16 cellular contexts compared by ENCODE assay signal in the genomic region with DNA sequence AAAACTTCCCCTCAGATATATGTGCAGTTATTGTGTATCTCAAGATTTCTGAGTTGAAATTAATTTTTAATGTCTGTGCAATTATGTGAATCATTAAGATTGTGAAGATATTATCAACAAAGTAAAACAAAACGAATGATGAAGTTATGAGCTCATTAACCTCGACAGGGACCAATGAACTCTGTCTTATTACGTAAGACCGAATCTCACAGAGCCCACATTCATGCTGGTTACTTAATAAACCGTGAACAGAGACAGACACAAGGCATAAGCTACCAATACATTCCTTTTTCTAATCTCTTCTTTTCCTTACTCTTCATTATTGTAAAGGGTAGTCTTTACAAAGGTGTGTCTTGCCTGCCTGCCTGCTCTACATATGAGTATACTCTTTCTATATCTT.
DNase-seq lines count a peak whose midpoint lies in the region; ATAC-seq, FAIRE-seq and TF ChIP-seq lines count a peak whose summit lies in the region.
"Had no signal": no experiment of that assay in that cellular context is flagged by ENCODE, and none has a peak within 500 bp of the region (broad histone marks: within the 10 kb centered on the region; RNA-seq: fewer than 3 reads in every experiment).

No MANE protein-coding gene starts in this region.

- no peak overlapping the region for H3K4me3 ChIP-seq in BLaER1 treated with 17β-estradiol and CSF1 and Interleukin-3, amounts not matched to agents 10 nM and 100 nM
- no peak overlapping the region for H3K4me3 ChIP-seq in HepG2 (replicated peaks in 1 of 3; ENCODE audit: insufficient read depth in 1 of 3, low read depth in 2 of 3, low read length in 3 of 3)
- H3K4me3 ChIP-seq: GM23248, HAP-1 had no signal

- no peak for FAIRE-seq in HepG2 (lab: Jason Lieb, UNC)
- FAIRE-seq: GM12891 had no signal

- no peak for ATAC-seq in activated B cell treated with CpG ODN at 0.5 μM for 24 hours (ENCODE audit: low read depth)
- no peak for ATAC-seq in HepG2
- ATAC-seq in stimulated activated memory B cell treated with anti-CD40 and anti-IgM and Interleukin-4, amounts not matched to agents 10 μg/mL and 1 μg/mL and 100 μg/mL, for 72 hours = no peak
- ATAC-seq: Panc1 had no signal

- TF ChIP-seq EP300 in HepG2 (IDR thresholded peaks at IDR 0.05; ENCODE audit: low read depth in 2 of 2, low read length in 2 of 2) (no peak), HepG2 (CRISPR knock-in tag; IDR thresholded peaks at IDR 0.05; ENCODE audit: borderline replicate concordance) (no peak)

- CTCF ChIA-PET in activated B cell treated with CpG ODN at 0.5 μM for 24 hours (lab: Charles Lee) (no interaction called here), HepG2 (lab: Yijun Ruan, JAX; ENCODE audit: low intra/inter-chr PET ratio, low total read pairs) (no interaction called here)

- H3K4me3 Mint-ChIP-seq in activated B cell treated with CpG ODN at 0.5 μM for 24 hours = peak overlapping the region; percentile 11
- H3K4me3 Mint-ChIP-seq in stimulated activated memory B cell treated with anti-CD40 and anti-IgM and Interleukin-4, amounts not matched to agents 10 μg/mL and 1 μg/mL and 100 μg/mL, for 72 hours = no peak overlapping the region
- no peak overlapping the region for H3K4me3 Mint-ChIP-seq in mesothelial cell of epicardium
- H3K4me3 Mint-ChIP-seq: CD8-positive, alpha-beta memory T cell had no signal

- DNase-seq in activated B cell treated with CpG ODN at 0.5 μM for 24 hours (no peak), HepG2 (ENCODE audit: low spot score) (no peak), NCI-H2081 (lab: John Stamatoyannopoulos, UW) (no peak), SIG-M5 (lab: John Stamatoyannopoulos, UW) (no peak), mesothelial cell of epicardium (ENCODE audit: low spot score in 2 of 2, unreplicated experiment in 2 of 2) (no peak)
- DNase-seq: BE2C; CD8-positive, alpha-beta memory T cell; GM23248; KG1; NCI-H1105 treated with DMSO at 0.1 percent for 48 hours; NCI-H1694 had no signal

- peak overlapping the region in 6 of 11 experiments; percentile 67 to 98 (median 90); a peak in 11 of 22 replicates for H3K27ac ChIP-seq in BLaER1 treated with 17β-estradiol and CSF1 and Interleukin-3, amounts not matched to agents 10 nM and 100 nM
- H3K27ac ChIP-seq in HepG2 (ENCODE audit: extremely low read length, insufficient read depth, low read length) = no peak overlapping the region
- H3K27ac ChIP-seq: GM23248 had no signal

- no peak for TF ChIP-seq CTCF in activated B cell treated with CpG ODN at 0.5 μM for 24 hours (IDR thresholded peaks at IDR 0.05)
- no peak for TF ChIP-seq CTCF in HepG2 (CRISPR knock-in tag; IDR thresholded peaks at IDR 0.05)
- TF ChIP-seq CTCF in mesothelial cell of epicardium (IDR thresholded peaks at IDR 0.05; ENCODE audit: unreplicated experiment) = no peak

- H3K4me1 Mint-ChIP-seq in activated B cell treated with CpG ODN at 0.5 μM for 24 hours = peaks cover 54% of the 10 kb centered on the region
- H3K4me1 Mint-ChIP-seq in stimulated activated memory B cell treated with anti-CD40 and anti-IgM and Interleukin-4, amounts not matched to agents 10 μg/mL and 1 μg/mL and 100 μg/mL, for 72 hours = peaks cover 38% of the 10 kb centered on the region
- peaks cover 15% of the 10 kb centered on the region for H3K4me1 Mint-ChIP-seq in mesothelial cell of epicardium
- H3K4me1 Mint-ChIP-seq: CD8-positive, alpha-beta memory T cell had no signal

- no peaks in the 10 kb centered on the region for H3K79me2 ChIP-seq in HepG2 (ENCODE audit: insufficient read depth, low read length)

- no TSS peak for BruUV-seq in HepG2 (replicated peaks; lab: Mats Ljungman, UMichigan)

- no peaks in the 10 kb centered on the region for H3K36me3 Mint-ChIP-seq in activated B cell treated with CpG ODN at 0.5 μM for 24 hours (ENCODE audit: low read depth)
- no peaks in the 10 kb centered on the region for H3K36me3 Mint-ChIP-seq in stimulated activated memory B cell treated with anti-CD40 and anti-IgM and Interleukin-4, amounts not matched to agents 10 μg/mL and 1 μg/mL and 100 μg/mL, for 72 hours
- H3K36me3 Mint-ChIP-seq in mesothelial cell of epicardium = no peaks in the 10 kb centered on the region
- H3K36me3 Mint-ChIP-seq: CD8-positive, alpha-beta memory T cell had no signal

- H3K9ac ChIP-seq in BLaER1 treated with 17β-estradiol and CSF1 and Interleukin-3, amounts not matched to agents 10 nM and 100 nM = peak overlapping the region in 1 of 11 experiments; percentile 89; a peak in 2 of 22 replicates
- no peak overlapping the region for H3K9ac ChIP-seq in HepG2 (ENCODE audit: insufficient read depth, low read depth, low read length)
- H3K9ac ChIP-seq: GM23248 had no signal

- H3K4me2 ChIP-seq in BLaER1 treated with 17β-estradiol and CSF1 and Interleukin-3, amounts not matched to agents 10 nM and 100 nM = peak overlapping the region in 9 of 11 experiments; percentile 5 to 95 (median 89); a peak in 16 of 22 replicates
- no peak overlapping the region for H3K4me2 ChIP-seq in HepG2 (ENCODE audit: low read depth, low read length)

- intact Hi-C loops in activated B cell treated with CpG ODN at 0.5 μM for 24 hours (cut with micrococcal nuclease) (loop anchor here (5.0 kb wide), 1 partner anchor 40 kb away; no protein-coding TSS in a partner anchor), HepG2 (cut with micrococcal nuclease; ENCODE audit: unreplicated experiment) (no loop called here)

- H4K20me1 ChIP-seq in BLaER1 treated with 17β-estradiol and CSF1 and Interleukin-3, amounts not matched to agents 10 nM and 100 nM = no peaks in the 10 kb centered on the region
- no peaks in the 10 kb centered on the region for H4K20me1 ChIP-seq in HepG2 (ENCODE audit: insufficient read depth, low read length)

- POLR2A ChIA-PET in activated B cell treated with CpG ODN at 0.5 μM for 24 hours (lab: Charles Lee) (no interaction called here), HepG2 (lab: Yijun Ruan, JAX) (no interaction called here)

- WGBS in HepG2 (ENCODE audit: low lambda C conversion rate) = 2% methylated on average over 5 of the region's 5 CpGs

- in situ Hi-C loops in HepG2 (cut with HindIII; ENCODE audit: extremely low pct_ligation_motif_present, low pct_unique_long_range_greater_than_20kb) = no loop called here

- H3K36me3 ChIP-seq in BLaER1 treated with 17β-estradiol and CSF1 and Interleukin-3, amounts not matched to agents 10 nM and 100 nM = no peaks in the 10 kb centered on the region
- no peaks in the 10 kb centered on the region for H3K36me3 ChIP-seq in HepG2 (replicated peaks in 1 of 2; ENCODE audit: control insufficient read depth in 1 of 2, insufficient read depth in 2 of 2, low read length in 2 of 2)
- H3K36me3 ChIP-seq: BE2C, HAP-1 had no signal

- no peak for TF ChIP-seq POLR2A in HepG2 (IDR thresholded peaks at IDR 0.05; ENCODE audit: insufficient read depth in 1 of 2, low read depth in 2 of 2, low read length in 2 of 2)

- no peaks in the 10 kb centered on the region for H3K27me3 Mint-ChIP-seq in activated B cell treated with CpG ODN at 0.5 μM for 24 hours
- H3K27me3 Mint-ChIP-seq in stimulated activated memory B cell treated with anti-CD40 and anti-IgM and Interleukin-4, amounts not matched to agents 10 μg/mL and 1 μg/mL and 100 μg/mL, for 72 hours = no peaks in the 10 kb centered on the region
- no peaks in the 10 kb centered on the region for H3K27me3 Mint-ChIP-seq in mesothelial cell of epicardium (ENCODE audit: low read depth)
- H3K27me3 Mint-ChIP-seq: CD8-positive, alpha-beta memory T cell had no signal

- H2AFZ ChIP-seq in HepG2 (ENCODE audit: low read length) = no peak overlapping the region
- H2AFZ ChIP-seq: GM23248 had no signal

- no peak overlapping the region for H3K27ac Mint-ChIP-seq in activated B cell treated with CpG ODN at 0.5 μM for 24 hours
- peak overlapping the region; percentile 83 for H3K27ac Mint-ChIP-seq in stimulated activated memory B cell treated with anti-CD40 and anti-IgM and Interleukin-4, amounts not matched to agents 10 μg/mL and 1 μg/mL and 100 μg/mL, for 72 hours
- H3K27ac Mint-ChIP-seq in mesothelial cell of epicardium = no peak overlapping the region
- H3K27ac Mint-ChIP-seq: CD8-positive, alpha-beta memory T cell had no signal

- H3K9me3 ChIP-seq in BLaER1 treated with 17β-estradiol and CSF1 and Interleukin-3, amounts not matched to agents 10 nM and 100 nM (replicated peaks in 1 of 11) = peaks cover 0 to 24% (median 8%) of the 10 kb centered on the region in 11 experiments; a peak in 15 of 22 replicates
- H3K9me3 ChIP-seq in HepG2 (ENCODE audit: low read length) = peaks cover 9% of the 10 kb centered on the region; the same call in 1 of the 2 replicates
- H3K9me3 ChIP-seq: BE2C, HAP-1 had no signal

- peaks cover 29 to 75% (median 56%) of the 10 kb centered on the region in 10 experiments for H3K4me1 ChIP-seq in BLaER1 treated with 17β-estradiol and CSF1 and Interleukin-3, amounts not matched to agents 10 nM and 100 nM
- no peaks in the 10 kb centered on the region for H3K4me1 ChIP-seq in HepG2 (ENCODE audit: insufficient read depth, low read length)
- H3K4me1 ChIP-seq: BE2C, HAP-1 had no signal

- H3K9me3 Mint-ChIP-seq in activated B cell treated with CpG ODN at 0.5 μM for 24 hours (no peaks in the 10 kb centered on the region), mesothelial cell of epicardium (no peaks in the 10 kb centered on the region)
- no peaks in the 10 kb centered on the region for H3K9me3 Mint-ChIP-seq in stimulated activated memory B cell treated with anti-CD40 and anti-IgM and Interleukin-4, amounts not matched to agents 10 μg/mL and 1 μg/mL and 100 μg/mL, for 72 hours

- TF ChIP-seq RAD21 in HepG2 (CRISPR knock-in tag; IDR thresholded peaks at IDR 0.05) = no peak

- H3K27me3 ChIP-seq in BLaER1 treated with 17β-estradiol and CSF1 and Interleukin-3, amounts not matched to agents 10 nM and 100 nM = no peaks in the 10 kb centered on the region
- H3K27me3 ChIP-seq in HepG2 (ENCODE audit: control insufficient read depth in 1 of 2, insufficient read depth in 2 of 2, low read length in 2 of 2) = no peaks in the 10 kb centered on the region
- H3K27me3 ChIP-seq: BE2C had no signal

TF ChIP-seq in HepG2, 621 proteins besides CTCF, POLR2A, EP300 and RAD21:
- TF ChIP-seq CEBPB (IDR thresholded peaks at IDR 0.05; ENCODE audit: borderline replicate concordance, low read depth, low read length) = peak; percentile 45; the same call in 1 of the 2 replicates
- no peak for TF ChIP-seq ZIK1 (CRISPR knock-in tag; IDR thresholded peaks at IDR 0.05; ENCODE audit: borderline replicate concordance, low read depth)
